ENCODE assay signal across 8 cellular contexts in genomic region chr2:28406276-28407096, GRCh38. TPM values are rescaled to one million over a fixed set of nuclear protein-coding genes. Genes with fewer than 3 reads are reported as not detected.
DNase-seq lines count a peak whose midpoint lies in the region; ATAC-seq, FAIRE-seq and TF ChIP-seq lines count a peak whose summit lies in the region.

No MANE protein-coding gene starts in this region.

- peak overlapping the region; percentile 38 for H3K27ac ChIP-seq in CD8-positive, alpha-beta memory T cell (ENCODE audit: low read depth, low read length)
- peak overlapping the region; percentile 25 for H3K27ac ChIP-seq in trophoblast cell (ENCODE audit: low read depth, low read length)

- H3K18ac ChIP-seq in trophoblast cell (ENCODE audit: low read length) = peak overlapping the region; percentile 17

- H3K79me1 ChIP-seq in trophoblast cell (ENCODE audit: low read length) = peaks cover 7% of the 10 kb centered on the region

- H3K27ac Mint-ChIP-seq in CD8-positive, alpha-beta memory T cell = peak overlapping the region; percentile 85 to 100 (median 99)
- H3K27ac Mint-ChIP-seq in dendritic cell treated with granulocyte-macrophage colony-stimulating factor and Interleukin-4, amounts not matched to agents 40 ng/mL and 50 ng/mL, for 4 days = peak overlapping the region; percentile 87

- H3K36me3 Mint-ChIP-seq in CD8-positive, alpha-beta memory T cell = peaks cover 2 to 88% (median 3%) of the 10 kb centered on the region in 3 donors
- H3K36me3 Mint-ChIP-seq in dendritic cell treated with granulocyte-macrophage colony-stimulating factor and Interleukin-4, amounts not matched to agents 40 ng/mL and 50 ng/mL, for 4 days (ENCODE audit: low read depth) = no peaks in the 10 kb centered on the region

- H3K27me3 Mint-ChIP-seq in CD8-positive, alpha-beta memory T cell = peaks cover 0 to 3% of the 10 kb centered on the region in 2 donors
- H3K27me3 Mint-ChIP-seq in dendritic cell treated with granulocyte-macrophage colony-stimulating factor and Interleukin-4, amounts not matched to agents 40 ng/mL and 50 ng/mL, for 4 days = no peaks in the 10 kb centered on the region

- H3K4me1 Mint-ChIP-seq in CD8-positive, alpha-beta memory T cell = peaks cover 78 to 86% (median 81%) of the 10 kb centered on the region in 3 donors
- H3K4me1 Mint-ChIP-seq in dendritic cell treated with granulocyte-macrophage colony-stimulating factor and Interleukin-4, amounts not matched to agents 40 ng/mL and 50 ng/mL, for 4 days (ENCODE audit: low read depth) = peaks cover 83% of the 10 kb centered on the region

- H4K12ac ChIP-seq in trophoblast cell (ENCODE audit: low read depth, low read length) = no peak overlapping the region

- peaks cover 79% of the 10 kb centered on the region for H3K4me1 ChIP-seq in CD8-positive, alpha-beta memory T cell (ENCODE audit: insufficient read depth, low read length)
- H3K4me1 ChIP-seq in trophoblast cell (ENCODE audit: control insufficient read depth in 1 of 2, insufficient read depth in 2 of 2, low read length in 2 of 2) = peaks cover 8 to 19% of the 10 kb centered on the region in 2 experiments

- FAIRE-seq in GM12892 (lab: Jason Lieb, UNC) = no peak

- peaks cover 7% of the 10 kb centered on the region for H3K79me2 ChIP-seq in trophoblast cell (ENCODE audit: control insufficient read depth, insufficient read depth, low read length, poor library complexity)

- no peak overlapping the region for H3K23ac ChIP-seq in trophoblast cell (ENCODE audit: low read length)

- no peaks in the 10 kb centered on the region for H3K9me3 ChIP-seq in CD8-positive, alpha-beta memory T cell (ENCODE audit: low read length)
- H3K9me3 ChIP-seq in trophoblast cell (ENCODE audit: insufficient read depth, low read depth, low read length) = peaks cover 2% of the 10 kb centered on the region

- H4K91ac ChIP-seq in trophoblast cell (ENCODE audit: low read depth, low read length) = no peak overlapping the region

- no CpG with 5 or more reads among the region's 16 CpGs for WGBS in trophoblast cell (ENCODE audit: extremely low coverage, insufficient coverage, insufficient read length)

- no peaks in the 10 kb centered on the region for H3K27me3 ChIP-seq in CD8-positive, alpha-beta memory T cell (ENCODE audit: insufficient read depth, low read length, poor library complexity, severe bottlenecking)
- H3K27me3 ChIP-seq in trophoblast cell (ENCODE audit: insufficient read depth, low read length) = no peaks in the 10 kb centered on the region

- intact Hi-C loops in dendritic cell treated with granulocyte-macrophage colony-stimulating factor and Interleukin-4, amounts not matched to agents 40 ng/mL and 50 ng/mL, for 4 days (cut with micrococcal nuclease) = loop anchor here (5.0 kb wide), 1 partner anchor 46 kb away; no protein-coding TSS in a partner anchor

- no peak overlapping the region for H2BK5ac ChIP-seq in trophoblast cell (ENCODE audit: low read depth, low read length, poor library complexity)

- no peak overlapping the region for H3K4me2 ChIP-seq in trophoblast cell (ENCODE audit: low read length)

- no peak overlapping the region for H3K4me3 ChIP-seq in CD8-positive, alpha-beta memory T cell (ENCODE audit: low read length)
- H3K4me3 ChIP-seq in trophoblast cell (ENCODE audit: low read depth, low read length) = no peak overlapping the region

- H3K9me3 Mint-ChIP-seq in CD8-positive, alpha-beta memory T cell = peaks cover 0 to 2% (median 0%) of the 10 kb centered on the region in 5 donors
- no peaks in the 10 kb centered on the region for H3K9me3 Mint-ChIP-seq in dendritic cell treated with granulocyte-macrophage colony-stimulating factor and Interleukin-4, amounts not matched to agents 40 ng/mL and 50 ng/mL, for 4 days

- no peak overlapping the region for H3K14ac ChIP-seq in trophoblast cell (ENCODE audit: low read length)

- no peak overlapping the region for H2AK5ac ChIP-seq in trophoblast cell (ENCODE audit: low read length)

- H2BK12ac ChIP-seq in trophoblast cell (ENCODE audit: low read length) = no peak overlapping the region

- DNase-seq in CD8-positive, alpha-beta memory T cell = peak; percentile 39 to 84 (median 75)
- peak; percentile 77 for DNase-seq in UCSD-AML1 (lab: John Stamatoyannopoulos, UW; ENCODE audit: unreplicated experiment)
- peak in 1 of 2 donors; percentile 46 for DNase-seq in trophoblast cell
- DNase-seq in RKO (ENCODE audit: low spot score) = no peak
- DNase-seq in GM12892 (ENCODE audit: insufficient read length) = no peak

- no peak overlapping the region for H3K9ac ChIP-seq in trophoblast cell (ENCODE audit: low read length)

- H2BK120ac ChIP-seq in trophoblast cell (ENCODE audit: insufficient read depth, low read length, poor library complexity) = no peak overlapping the region

- no peak for TF ChIP-seq POLR2A in GM12892 (IDR thresholded peaks at IDR 0.05; ENCODE audit: low read depth, low read length)

- no peak overlapping the region for H4K8ac ChIP-seq in trophoblast cell (ENCODE audit: low read depth, low read length)

- CTCF ChIA-PET in CD8-positive, alpha-beta memory T cell (lab: Charles Lee) = interaction anchor here (1.0 to 2.7 kb wide), 3 partner anchors 15 to 46 kb away, joined by 3 to 9 read pairs (median 3); no protein-coding TSS in a partner anchor

- ATAC-seq in GM18517 (IDR thresholded peaks at IDR 0.05; ENCODE audit: unreplicated experiment) = no peak
- ATAC-seq in GM21360 (IDR thresholded peaks at IDR 0.05; ENCODE audit: unreplicated experiment) = no peak

- H3K36me3 ChIP-seq in CD8-positive, alpha-beta memory T cell (ENCODE audit: insufficient read depth, low read length) = peaks cover 10% of the 10 kb centered on the region
- H3K36me3 ChIP-seq in trophoblast cell (ENCODE audit: control insufficient read depth in 1 of 2, insufficient read depth in 2 of 2, low read length in 2 of 2) = peaks cover 81 to 94% of the 10 kb centered on the region in 2 experiments

- H3K4me3 Mint-ChIP-seq in CD8-positive, alpha-beta memory T cell = peak overlapping the region; percentile 57 to 83 (median 76)
- H3K4me3 Mint-ChIP-seq in dendritic cell treated with granulocyte-macrophage colony-stimulating factor and Interleukin-4, amounts not matched to agents 40 ng/mL and 50 ng/mL, for 4 days = peak overlapping the region; percentile 60

- H3K4ac ChIP-seq in trophoblast cell (ENCODE audit: low read depth, low read length) = no peak overlapping the region

- no peak overlapping the region for H2AFZ ChIP-seq in trophoblast cell (ENCODE audit: insufficient read depth, low read length, poor library complexity)

- POLR2A ChIA-PET in CD8-positive, alpha-beta memory T cell (lab: Charles Lee) = interaction anchor here (1.7 kb wide), 1 partner anchor 14 kb away, joined by 11 read pairs; the partner anchor contains the start of gene FOSL2

RNA-seq across cellular contexts. Expression of gene FOSL2, which starts 13.8 kb away (rescaled TPM):
- 10 to 100 TPM; 46.2 to 47.3 TPM for total RNA-seq in CD8-positive, alpha-beta memory T cell
- polyA plus RNA-seq in CD8-positive, alpha-beta memory T cell = 14.1 TPM
- 25.9 and 27.5 TPM in 2 replicates for polyA plus RNA-seq in trophoblast cell (2013)
- polyA plus RNA-seq in GM12892 (2012; ENCODE audit: missing spikeins) = 0.68 TPM

Comparison
In these comparisons a context has a peak if more than half of its experiments do, and no peak if none do; other contexts are left out.
1. DNase-seq: peak in CD8-positive, alpha-beta memory T cell (5 of 5) and UCSD-AML1 (single experiment); none in RKO (single experiment) and GM12892 (single experiment).